ENCODE assay signal across 2 cellular contexts in the genomic region with DNA sequence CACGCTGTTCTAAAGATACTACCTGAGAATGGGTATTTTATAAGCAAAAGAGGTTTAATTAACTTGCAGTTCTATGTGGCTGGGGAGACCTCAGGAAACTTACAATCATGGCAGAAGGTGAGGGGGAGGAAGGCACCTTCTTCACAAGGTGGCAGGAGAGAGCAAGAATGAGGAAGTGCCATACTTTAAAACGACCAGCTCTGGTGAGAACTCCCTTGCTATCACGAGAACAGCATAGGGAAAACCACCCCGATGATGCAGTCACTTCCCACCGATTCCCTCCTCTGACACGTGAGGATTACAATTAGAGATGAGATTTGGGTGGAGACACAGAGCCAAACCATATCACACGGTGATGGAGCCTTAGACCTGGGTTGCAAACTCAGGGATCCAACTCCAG.
A peak's percentile ranks its signal among the peaks of the same experiment; 100 is the strongest.
TF ChIP-seq lines count a peak whose summit lies in the region.

No MANE protein-coding gene starts in this region.

TF ChIP-seq in HepG2, 621 proteins besides CTCF, POLR2A, EP300 and RAD21:
- TF ChIP-seq, protein P1, sequence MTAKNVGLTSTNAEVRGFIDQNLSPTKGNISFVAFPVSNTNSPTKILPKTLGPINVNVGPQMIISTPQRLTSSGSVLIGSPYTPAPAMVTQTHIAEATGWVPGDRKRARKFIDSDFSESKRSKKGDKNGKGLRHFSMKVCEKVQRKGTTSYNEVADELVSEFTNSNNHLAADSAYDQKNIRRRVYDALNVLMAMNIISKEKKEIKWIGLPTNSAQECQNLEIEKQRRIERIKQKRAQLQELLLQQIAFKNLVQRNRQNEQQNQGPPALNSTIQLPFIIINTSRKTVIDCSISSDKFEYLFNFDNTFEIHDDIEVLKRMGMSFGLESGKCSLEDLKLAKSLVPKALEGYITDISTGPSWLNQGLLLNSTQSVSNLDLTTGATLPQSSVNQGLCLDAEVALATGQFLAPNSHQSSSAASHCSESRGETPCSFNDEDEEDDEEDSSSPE (CRISPR knock-in tag; IDR thresholded peaks at IDR 0.05), result no peak
TF ChIP-seq in HepG2: peak in this region for 0.

TF ChIP-seq in H1, 55 proteins besides CTCF, POLR2A, EP300 and RAD21:
- no peak for TF ChIP-seq EZH2 (IDR thresholded peaks at IDR 0.05; ENCODE audit: low read depth, low read length, severe bottlenecking)
- TF ChIP-seq, protein P2, sequence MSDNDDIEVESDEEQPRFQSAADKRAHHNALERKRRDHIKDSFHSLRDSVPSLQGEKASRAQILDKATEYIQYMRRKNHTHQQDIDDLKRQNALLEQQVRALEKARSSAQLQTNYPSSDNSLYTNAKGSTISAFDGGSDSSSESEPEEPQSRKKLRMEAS (IDR thresholded peaks at IDR 0.05), result peak; percentile 27; the same call in 1 of the 2 replicates
- TF ChIP-seq NRF1 (IDR thresholded peaks at IDR 0.05; ENCODE audit: low read depth, low read length), result 0 out of 2 replicates have a peak, but pooled peaks have one; percentile 3
- TF ChIP-seq CHD2 (IDR thresholded peaks at IDR 0.05; ENCODE audit: low read length), result peak; percentile 78
- TF ChIP-seq, protein P3, sequence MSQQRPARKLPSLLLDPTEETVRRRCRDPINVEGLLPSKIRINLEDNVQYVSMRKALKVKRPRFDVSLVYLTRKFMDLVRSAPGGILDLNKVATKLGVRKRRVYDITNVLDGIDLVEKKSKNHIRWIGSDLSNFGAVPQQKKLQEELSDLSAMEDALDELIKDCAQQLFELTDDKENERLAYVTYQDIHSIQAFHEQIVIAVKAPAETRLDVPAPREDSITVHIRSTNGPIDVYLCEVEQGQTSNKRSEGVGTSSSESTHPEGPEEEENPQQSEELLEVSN (IDR thresholded peaks at IDR 0.05), result peak; percentile 60
- TF ChIP-seq BCL11A (IDR thresholded peaks at IDR 0.05; ENCODE audit: low read depth in 2 of 2, low read length in 2 of 2), result no peak
- TF ChIP-seq TEAD4 (IDR thresholded peaks at IDR 0.05; ENCODE audit: low read depth, low read length), result 0 out of 2 replicates have a peak, but pooled peaks have one; percentile 14
- TF ChIP-seq YY1 (IDR thresholded peaks at IDR 0.05; ENCODE audit: low read depth, low read length), result peak; percentile 42; the same call in 1 of the 2 replicates
TF ChIP-seq in H1: peak in this region for 6.
